ENCODE assay signal across 8 cellular contexts in genomic region chr4:139082750-139083532, GRCh38.
DNase-seq lines count a peak whose midpoint lies in the region; ATAC-seq and TF ChIP-seq lines count a peak whose summit lies in the region.

No MANE protein-coding gene starts in this region.

- no peak overlapping the region for H2BK20ac ChIP-seq in H9 (ENCODE audit: low read depth, low read length, poor library complexity, severe bottlenecking)

- H3K36me3 Mint-ChIP-seq in H9 (ENCODE audit: insufficient read depth in 1 of 3, low read depth in 3 of 3): no peaks in the 10 kb centered on the region
- no peaks in the 10 kb centered on the region for H3K36me3 Mint-ChIP-seq in natural killer cell

- H4K5ac ChIP-seq in H9 (ENCODE audit: insufficient read length, low read depth, low read length): no peak overlapping the region

- H4K91ac ChIP-seq in H9 (ENCODE audit: insufficient read length, low read depth, low read length): no peak overlapping the region

- H3K14ac ChIP-seq in H9 (ENCODE audit: insufficient read depth, low read length): no peak overlapping the region

- H2BK12ac ChIP-seq in H9 (ENCODE audit: insufficient read length, low read depth, low read length): no peak overlapping the region

- no peak for TF ChIP-seq CTCF in H9 (conservative IDR thresholded peaks at IDR 0.05)
- TF ChIP-seq CTCF in fibroblast of pulmonary artery (IDR thresholded peaks at IDR 0.05; ENCODE audit: low read length, missing control alignments): no peak
- no peak for TF ChIP-seq CTCF in natural killer cell (IDR thresholded peaks at IDR 0.05)

- DNase-seq in H9: peak; percentile 97
- peak; percentile 98 for DNase-seq in M059J (ENCODE audit: low read depth)
- peak; percentile 96 for DNase-seq in activated effector memory CD4-positive, alpha-beta T cell treated with anti-CD3 and anti-CD28 coated beads, Interleukin-2, amount 50 U/mL, for 16 hours
- DNase-seq in fibroblast of pulmonary artery (ENCODE audit: low read depth): peak; percentile 97
- DNase-seq in natural killer cell: peak; percentile 91
- DNase-seq in stimulated activated naive CD4-positive, alpha-beta T cell (lab: John Stamatoyannopoulos, UW): peak; percentile 85 to 94 (median 90)

- no peak overlapping the region for H2BK15ac ChIP-seq in H9 (ENCODE audit: low read depth, low read length)

- H3K4me1 Mint-ChIP-seq in H9 (peaks cover 19 to 20% of the 10 kb centered on the region in 2 experiments), natural killer cell (peaks cover 48 to 52% of the 10 kb centered on the region in 2 donors)

- peaks cover 14% of the 10 kb centered on the region; the same call in 1 of the 2 replicates for H3K79me2 ChIP-seq in H9 (ENCODE audit: insufficient read depth, low read length)

- peak overlapping the region; percentile 97 to 100 (median 99) for H3K27ac Mint-ChIP-seq in H9
- H3K27ac Mint-ChIP-seq in natural killer cell: peak overlapping the region; percentile 94 to 97

- peak; percentile 51 for TF ChIP-seq POLR2A in Raji (IDR thresholded peaks at IDR 0.05; ENCODE audit: insufficient read depth, low read depth, low read length)

- H3T11ph ChIP-seq in H9 (ENCODE audit: low read length): no peak overlapping the region

- H3K27ac ChIP-seq in H9 (ENCODE audit: insufficient read length, low read depth, low read length): peak overlapping the region; percentile 64

- H3K79me1 ChIP-seq in H9 (ENCODE audit: insufficient read depth, low read depth, low read length, poor library complexity, severe bottlenecking): no peaks in the 10 kb centered on the region

- H3K9ac ChIP-seq in ES-I3 (ENCODE audit: low read depth, low read length) (peak overlapping the region; percentile 97), H9 (ENCODE audit: extremely low read depth, insufficient read length, low read length) (peak overlapping the region; percentile 65)

- peak overlapping the region; percentile 97 for H3K4me2 ChIP-seq in H9 (ENCODE audit: insufficient read depth, insufficient read length, low read length)

- H3K9me3 Mint-ChIP-seq in H9 (no peaks in the 10 kb centered on the region), natural killer cell (no peaks in the 10 kb centered on the region)

- H3K27me3 Mint-ChIP-seq in H9 (ENCODE audit: low read depth) (no peaks in the 10 kb centered on the region), natural killer cell (ENCODE audit: low read depth in 2 of 2) (no peaks in the 10 kb centered on the region)

- no peaks in the 10 kb centered on the region for H4K20me1 ChIP-seq in H9 (ENCODE audit: control insufficient read depth, insufficient read depth, insufficient read length)

- no peak overlapping the region for H4K8ac ChIP-seq in H9 (replicated peaks; ENCODE audit: insufficient read length, low read depth, low read length)

- H3K23ac ChIP-seq in H9 (ENCODE audit: insufficient read length, low read depth, low read length): no peak overlapping the region

- intact Hi-C loops in natural killer cell (cut with micrococcal nuclease): loop anchor here (1.0 to 5.0 kb wide), 4 partner anchors 68 to 370 kb away; partner anchors contain the start of genes ELF2, NAA15 and NOCT

- H3K23me2 ChIP-seq in H9 (ENCODE audit: insufficient read length, low read depth, low read length, poor library complexity, severe bottlenecking): peaks cover 11% of the 10 kb centered on the region

- no peak overlapping the region for H3K4ac ChIP-seq in H9 (ENCODE audit: low read depth, low read length)

- peaks cover 8% of the 10 kb centered on the region; the same call in 1 of the 2 replicates for H3K4me1 ChIP-seq in ES-I3 (ENCODE audit: insufficient read depth, low read length)
- H3K4me1 ChIP-seq in H9 (ENCODE audit: insufficient read depth, low read length): no peaks in the 10 kb centered on the region

- WGBS in H9 (ENCODE audit: extremely low coverage, insufficient read length, low lambda C conversion rate): no CpG with 5 or more reads among the region's 33 CpGs

- peak; percentile 82 to 94 (median 86) for ATAC-seq in natural killer cell

- no peak overlapping the region for H3K56ac ChIP-seq in H9 (ENCODE audit: insufficient read length, low read depth, low read length)

- no peak overlapping the region for H3K18ac ChIP-seq in H9 (ENCODE audit: insufficient read length, low read depth, low read length)

- no peak overlapping the region for H2AFZ ChIP-seq in H9 (ENCODE audit: low read length)

- no peak overlapping the region for H2AK5ac ChIP-seq in H9 (ENCODE audit: insufficient read length, low read length)

- no peaks in the 10 kb centered on the region for H3K36me3 ChIP-seq in ES-I3 (ENCODE audit: insufficient read depth, low read length)

- no peak overlapping the region for H2BK120ac ChIP-seq in H9 (ENCODE audit: low read depth, low read length, poor library complexity, severe bottlenecking)

- H3K4me3 ChIP-seq in fibroblast of pulmonary artery (replicated peaks; ENCODE audit: low read depth, low read length): peak overlapping the region; percentile 85

- no peaks in the 10 kb centered on the region for H3K27me3 ChIP-seq in H9 (ENCODE audit: insufficient read depth, low read length)

- H2BK5ac ChIP-seq in H9 (ENCODE audit: insufficient read length, low read length): no peak overlapping the region

- H3K4me3 Mint-ChIP-seq in H9 (peak overlapping the region; percentile 97 to 99), natural killer cell (peak overlapping the region; percentile 93)

- H3K9me3 ChIP-seq in ES-I3 (ENCODE audit: control insufficient read depth, insufficient read depth, low read length) (no peaks in the 10 kb centered on the region), H9 (ENCODE audit: control insufficient read depth, low read depth, low read length) (no peaks in the 10 kb centered on the region)

Comparison
In these comparisons a context has a peak if more than half of its experiments do, and no peak if none do; other contexts are left out.
1. Peak in every context shown above with its lines: DNase-seq, ATAC-seq, H3K4me3 ChIP-seq and H3K27ac ChIP-seq.